8 cellular contexts compared by ENCODE assay signal in the genomic region with DNA sequence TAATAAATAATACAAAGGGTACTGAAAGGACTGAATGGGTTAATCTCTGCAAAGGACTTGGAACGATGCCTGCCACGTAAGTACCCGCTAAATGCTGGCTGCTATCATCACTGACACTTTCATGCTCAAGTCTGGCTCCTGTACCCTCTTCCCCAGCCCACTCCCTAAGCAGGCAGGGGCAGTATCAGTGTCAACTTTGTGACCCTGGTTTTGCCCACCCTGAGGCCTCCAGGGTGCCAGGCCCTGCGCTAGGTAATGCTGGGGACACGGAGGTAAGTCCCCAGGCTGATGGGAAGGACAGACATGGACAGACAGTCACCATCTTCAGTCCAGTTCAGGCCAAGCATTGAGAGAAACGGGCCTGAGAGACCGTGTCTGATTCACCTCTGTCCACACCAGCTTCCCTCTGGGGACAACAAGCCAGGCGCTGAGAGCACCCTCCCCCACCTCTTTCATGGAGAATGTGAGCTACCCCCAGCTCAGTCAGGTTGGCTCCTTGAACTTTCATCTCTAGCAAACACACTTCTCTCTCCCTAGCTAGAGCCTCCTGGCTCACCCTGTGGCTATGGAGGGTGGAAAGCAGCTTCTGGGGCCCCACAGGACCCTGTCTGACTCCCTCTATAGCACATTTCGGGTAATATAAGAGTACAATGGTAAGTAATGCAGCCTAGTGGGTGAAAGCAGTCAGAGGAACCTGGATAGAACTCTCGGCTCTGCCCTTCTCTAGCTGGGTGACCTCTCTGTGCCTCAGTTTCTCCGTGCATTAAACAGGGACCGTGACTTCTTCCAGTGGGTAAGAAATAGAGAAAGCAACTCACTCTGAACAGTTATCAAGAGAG. TPM values are rescaled to one million over a fixed set of nuclear protein-coding genes. Genes with fewer than 3 reads are reported as not detected.
DNase-seq lines count a peak whose midpoint lies in the region; ATAC-seq, FAIRE-seq and TF ChIP-seq lines count a peak whose summit lies in the region.

No MANE protein-coding gene starts in this region.

- H3K18ac ChIP-seq in mesendoderm (ENCODE audit: low read length), result peak overlapping the region; percentile 30

- no peak overlapping the region for H2AK5ac ChIP-seq in mesendoderm (ENCODE audit: low read length)

- peak; percentile 43 for DNase-seq in activated T-cell treated with anti-CD3 and anti-CD28 coated beads, Interleukin-2, amount 50 U/mL, for 1 hour
- DNase-seq in activated T-cell treated with anti-CD3 and anti-CD28 coated beads for 4 hours (no peak), SK-MEL-5 (ENCODE audit: low read depth, low spot score) (peak; percentile 47), mesendoderm (no peak), type B pancreatic cell (ENCODE audit: extremely low spot score, unreplicated experiment) (no peak), D721Med (ENCODE audit: insufficient read length, low spot score) (no peak)

- no CpG with 5 or more reads among the region's 12 CpGs for WGBS in mesendoderm (ENCODE audit: extremely low coverage, insufficient coverage, low lambda C conversion rate)

- H3K79me2 ChIP-seq in mesendoderm (ENCODE audit: control insufficient read depth, insufficient read depth, low read length), result no peaks in the 10 kb centered on the region

- no peaks in the 10 kb centered on the region for H3K9me3 ChIP-seq in duodenal mucosa (ENCODE audit: control insufficient read depth in 1 of 2, low read length in 2 of 2)

- peak overlapping the region; percentile 39 for H2BK5ac ChIP-seq in mesendoderm (ENCODE audit: low read length)

- TF ChIP-seq CTCF in type B pancreatic cell (conservative IDR thresholded peaks at IDR 0.05), result no peak
- TF ChIP-seq CTCF in D721Med (IDR thresholded peaks at IDR 0.05; ENCODE audit: insufficient read depth, missing control alignments), result no peak

- no peaks in the 10 kb centered on the region for H3K9me3 Mint-ChIP-seq in type B pancreatic cell

- no peak overlapping the region for H2BK15ac ChIP-seq in mesendoderm (replicated peaks; ENCODE audit: low read depth)

- ATAC-seq in HG02610 (IDR thresholded peaks at IDR 0.05; ENCODE audit: unreplicated experiment), result no peak

- H3K4me1 ChIP-seq in duodenal mucosa (ENCODE audit: control insufficient read depth in 1 of 2, insufficient read depth in 2 of 2, low read length in 2 of 2), result peaks cover 9 to 38% of the 10 kb centered on the region in 2 donors
- H3K4me1 ChIP-seq in mesendoderm (ENCODE audit: control insufficient read depth, low read depth, low read length), result peaks cover 16% of the 10 kb centered on the region

- H3K9ac ChIP-seq in duodenal mucosa (ENCODE audit: low read depth in 1 of 2, low read length in 2 of 2), result peak overlapping the region; percentile 90 to 94
- peak overlapping the region; percentile 91 for H3K9ac ChIP-seq in mesendoderm (ENCODE audit: low read length)

- no peaks in the 10 kb centered on the region for H3K27me3 ChIP-seq in duodenal mucosa (ENCODE audit: control insufficient read depth in 1 of 2, insufficient read depth in 2 of 2, low read length in 2 of 2)
- H3K27me3 ChIP-seq in mesendoderm (ENCODE audit: insufficient read depth, low read length, poor library complexity), result no peaks in the 10 kb centered on the region

- H4K8ac ChIP-seq in mesendoderm (ENCODE audit: low read depth, low read length), result no peak overlapping the region

- no peak overlapping the region for H4K5ac ChIP-seq in mesendoderm (ENCODE audit: low read length)

- peaks cover 4% of the 10 kb centered on the region for H3K79me1 ChIP-seq in mesendoderm (ENCODE audit: low read length)

- peaks cover 26% of the 10 kb centered on the region for H3K4me1 Mint-ChIP-seq in type B pancreatic cell (ENCODE audit: unreplicated experiment)

- H3K4me2 ChIP-seq in mesendoderm (ENCODE audit: low read length), result peak overlapping the region; percentile 84

- H3K27ac ChIP-seq in duodenal mucosa (ENCODE audit: low read depth, low read length) (peak overlapping the region; percentile 85), mesendoderm (ENCODE audit: low read depth, low read length) (peak overlapping the region; percentile 22)

- peak overlapping the region; percentile 90 to 96 for H3K4me3 ChIP-seq in duodenal mucosa (ENCODE audit: low read depth in 1 of 2, low read length in 2 of 2)
- H3K4me3 ChIP-seq in mesendoderm (ENCODE audit: low read length), result peak overlapping the region; percentile 72

- no peak overlapping the region for H2BK120ac ChIP-seq in mesendoderm (ENCODE audit: low read depth, low read length)

- no peak overlapping the region for H3K23ac ChIP-seq in mesendoderm (ENCODE audit: low read length)

- FAIRE-seq in D721Med (lab: Jason Lieb, UNC), result no peak

- peaks cover 3% of the 10 kb centered on the region for H3K27me3 Mint-ChIP-seq in type B pancreatic cell

- H3K36me3 Mint-ChIP-seq in type B pancreatic cell, result no peaks in the 10 kb centered on the region

- H3K27ac Mint-ChIP-seq in type B pancreatic cell, result peak overlapping the region; percentile 100

- peak overlapping the region; percentile 18 for H3K4ac ChIP-seq in mesendoderm (ENCODE audit: low read depth, low read length)

- H3K36me3 ChIP-seq in duodenal mucosa (ENCODE audit: control insufficient read depth in 1 of 2, insufficient read depth in 2 of 2, low read length in 2 of 2) (no peaks in the 10 kb centered on the region), mesendoderm (ENCODE audit: control insufficient read depth, insufficient read depth, low read length) (no peaks in the 10 kb centered on the region)

- peak overlapping the region; percentile 96 for H3K56ac ChIP-seq in mesendoderm (ENCODE audit: low read length)

- in situ Hi-C loops in SK-MEL-5 (cut with HindIII; ENCODE audit: low pct_unique_long_range_greater_than_20kb, low sequenced_read_pairs), result no loop called here

- peak overlapping the region; percentile 98 for H3K4me3 Mint-ChIP-seq in type B pancreatic cell

RNA-seq across cellular contexts. Expression of gene ETFB, which starts 0.8 kb away (rescaled TPM):
- total RNA-seq in SK-MEL-5 (2014; rRNA removed; shearing (Covaris generic)), result 127 and 138 TPM in 2 replicates
- 111 and 161 TPM in 2 replicates for polyA plus RNA-seq in SK-MEL-5 (2015; cell fraction: cytosol; rRNA removed)
- 32.0 and 49.9 TPM in 2 replicates for polyA plus RNA-seq in SK-MEL-5 (2015; cell fraction: nucleus; rRNA removed)
- polyA plus RNA-seq in mesendoderm (2013, experiment 1 of 2), result 40.3 TPM
- 39.1 TPM for polyA plus RNA-seq in mesendoderm (2013, experiment 2 of 2)
- total RNA-seq in type B pancreatic cell (ENCODE audit: low replicate concordance), result 76.3 and 81.9 TPM in 2 replicates

RNA-seq across cellular contexts. Expression of gene CLDND2, which starts 3.4 kb away (rescaled TPM):
- not detected in 2 replicates for total RNA-seq in SK-MEL-5 (2014; rRNA removed; shearing (Covaris generic))
- polyA plus RNA-seq in SK-MEL-5 (2015; cell fraction: cytosol; rRNA removed), result not detected in 2 replicates
- not detected in 2 replicates for polyA plus RNA-seq in SK-MEL-5 (2015; cell fraction: nucleus; rRNA removed)
- 4.0 TPM for polyA plus RNA-seq in mesendoderm (2013, experiment 1 of 2)
- polyA plus RNA-seq in mesendoderm (2013, experiment 2 of 2), result 2.9 TPM
- 0.97 TPM in 1 of 2 replicates, not detected in the other for total RNA-seq in type B pancreatic cell (ENCODE audit: low replicate concordance)

RNA-seq across cellular contexts. Expression of gene NKG7, which starts 7.0 kb away (rescaled TPM):
- not detected in 2 replicates for total RNA-seq in SK-MEL-5 (2014; rRNA removed; shearing (Covaris generic))
- not detected in 2 replicates for polyA plus RNA-seq in SK-MEL-5 (2015; cell fraction: cytosol; rRNA removed)
- not detected in 2 replicates for polyA plus RNA-seq in SK-MEL-5 (2015; cell fraction: nucleus; rRNA removed)
- polyA plus RNA-seq in mesendoderm (2013, experiment 1 of 2), result not detected
- not detected for polyA plus RNA-seq in mesendoderm (2013, experiment 2 of 2)
- total RNA-seq in type B pancreatic cell (ENCODE audit: low replicate concordance), result not detected in 2 replicates

RNA-seq across cellular contexts. Expression of gene LIM2, which starts 22.3 kb away (rescaled TPM):
- not detected in 2 replicates for total RNA-seq in SK-MEL-5 (2014; rRNA removed; shearing (Covaris generic))
- not detected in 2 replicates for polyA plus RNA-seq in SK-MEL-5 (2015; cell fraction: cytosol; rRNA removed)
- polyA plus RNA-seq in SK-MEL-5 (2015; cell fraction: nucleus; rRNA removed), result not detected in 2 replicates
- not detected for polyA plus RNA-seq in mesendoderm (2013, experiment 1 of 2)
- not detected for polyA plus RNA-seq in mesendoderm (2013, experiment 2 of 2)
- total RNA-seq in type B pancreatic cell (ENCODE audit: low replicate concordance), result 19.5 TPM in 1 of 2 replicates, not detected in the other

RNA-seq across cellular contexts. Expression of gene VSIG10L, which starts 23.5 kb away (rescaled TPM):
- total RNA-seq in SK-MEL-5 (2014; rRNA removed; shearing (Covaris generic)), result 0.75 and 0.77 TPM in 2 replicates
- polyA plus RNA-seq in SK-MEL-5 (2015; cell fraction: cytosol; rRNA removed), result 3.9 and 4.1 TPM in 2 replicates
- 5.9 and 7.9 TPM in 2 replicates for polyA plus RNA-seq in SK-MEL-5 (2015; cell fraction: nucleus; rRNA removed)
- 6.8 TPM for polyA plus RNA-seq in mesendoderm (2013, experiment 1 of 2)
- polyA plus RNA-seq in mesendoderm (2013, experiment 2 of 2), result 7.3 TPM
- total RNA-seq in type B pancreatic cell (ENCODE audit: low replicate concordance), result 2.4 and 5.9 TPM in 2 replicates

Comparison
In these comparisons a context has a peak if more than half of its experiments do, and no peak if none do; other contexts are left out.
1. DNase-seq: peak in activated T-cell treated with anti-CD3 and anti-CD28 coated beads, Interleukin-2, amount 50 U/mL, for 1 hour (single experiment) and SK-MEL-5 (single experiment); none in activated T-cell treated with anti-CD3 and anti-CD28 coated beads for 4 hours (single experiment), mesendoderm (single experiment), type B pancreatic cell (single experiment) and D721Med (single experiment).